ENCODE assay signal across 14 cellular contexts in the genomic region with DNA sequence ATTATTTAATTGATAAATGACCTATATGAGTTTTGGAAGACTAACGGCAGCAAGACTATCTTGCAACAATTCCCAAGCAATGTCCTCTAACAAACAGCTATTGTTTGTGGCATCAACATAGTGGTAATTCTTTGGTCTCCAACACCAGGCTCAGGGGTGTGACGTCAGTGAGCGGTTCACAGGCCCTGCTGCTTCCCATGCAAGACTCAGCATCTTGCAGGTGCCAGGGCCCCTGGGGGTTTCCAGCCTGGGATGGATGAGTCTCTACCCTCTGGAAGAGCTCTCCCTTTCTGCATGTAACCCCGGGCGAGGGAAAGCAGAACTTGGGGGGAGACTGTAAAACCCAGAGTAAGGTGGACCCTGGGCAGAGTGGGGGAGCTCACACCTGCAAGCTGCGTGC.
"Had no signal": no experiment of that assay in that cellular context is flagged by ENCODE, and none has a peak within 500 bp of the region (broad histone marks: within the 10 kb centered on the region; RNA-seq: fewer than 3 reads in every experiment).

No MANE protein-coding gene starts in this region.

- H3K9me3 ChIP-seq: esophagus muscularis mucosa, testis had no signal

- H3K27ac Mint-ChIP-seq: activated naive CD8-positive, alpha-beta T cell treated with anti-CD3 and anti-CD28 coated beads for 36 hours; T-helper 2 cell treated with Interferon-gamma antibody and Interleukin-4, amounts not matched to agents 5 μg/mL and 100 μg/mL, for 36 hours had no signal

- ATAC-seq: stimulated activated naive CD8-positive, alpha-beta T cell treated with anti-CD3 and anti-CD28 coated beads, Interleukin-15, Interleukin-2, amounts not matched to agents 100 U/mL and 50 U/mL, for 24 hours had no signal

- H3K27ac ChIP-seq: breast epithelium, esophagus muscularis mucosa, testis had no signal

- DNase-seq: activated CD4-positive, alpha-beta T cell treated with anti-CD3 and anti-CD28 coated beads for 1 hour; activated CD4-positive, alpha-beta T cell treated with anti-CD3 and anti-CD28 coated beads, Interleukin-2, amount 50 U/mL, for 48 hours; activated gamma-delta T cell; activated naive CD8-positive, alpha-beta T cell treated with anti-CD3 and anti-CD28 coated beads for 36 hours; activated T-cell treated with anti-CD3 and anti-CD28 coated beads, Interleukin-2, amount 50 U/mL, for 48 hours; kidney; occipital lobe; stimulated activated CD4-positive, alpha-beta T cell treated with anti-CD3 and anti-CD28 coated beads, Interleukin-4, amount 100 ng/mL, for 1 hour; stimulated activated CD8-positive, alpha-beta memory T cell treated with anti-CD3 and anti-CD28 coated beads, Interleukin-4, amount 100 ng/mL, for 48 hours; stimulated activated naive CD8-positive, alpha-beta T cell treated with anti-CD3 and anti-CD28 coated beads, Interleukin-15, Interleukin-2, amounts not matched to agents 100 U/mL and 50 U/mL, for 24 hours; testis had no signal

- H3K4me1 ChIP-seq: breast epithelium, testis had no signal

- H3K27me3 ChIP-seq: testis had no signal

- H3K9me3 Mint-ChIP-seq: T-helper 2 cell treated with Interferon-gamma antibody and Interleukin-4, amounts not matched to agents 5 μg/mL and 100 μg/mL, for 36 hours had no signal

- H3K36me3 ChIP-seq: breast epithelium, esophagus muscularis mucosa had no signal

- H3K4me3 Mint-ChIP-seq: activated naive CD8-positive, alpha-beta T cell treated with anti-CD3 and anti-CD28 coated beads for 36 hours; T-helper 2 cell treated with Interferon-gamma antibody and Interleukin-4, amounts not matched to agents 5 μg/mL and 100 μg/mL, for 36 hours had no signal
